Comparison of ENCODE assay signal across 8 cellular contexts in the genomic region with DNA sequence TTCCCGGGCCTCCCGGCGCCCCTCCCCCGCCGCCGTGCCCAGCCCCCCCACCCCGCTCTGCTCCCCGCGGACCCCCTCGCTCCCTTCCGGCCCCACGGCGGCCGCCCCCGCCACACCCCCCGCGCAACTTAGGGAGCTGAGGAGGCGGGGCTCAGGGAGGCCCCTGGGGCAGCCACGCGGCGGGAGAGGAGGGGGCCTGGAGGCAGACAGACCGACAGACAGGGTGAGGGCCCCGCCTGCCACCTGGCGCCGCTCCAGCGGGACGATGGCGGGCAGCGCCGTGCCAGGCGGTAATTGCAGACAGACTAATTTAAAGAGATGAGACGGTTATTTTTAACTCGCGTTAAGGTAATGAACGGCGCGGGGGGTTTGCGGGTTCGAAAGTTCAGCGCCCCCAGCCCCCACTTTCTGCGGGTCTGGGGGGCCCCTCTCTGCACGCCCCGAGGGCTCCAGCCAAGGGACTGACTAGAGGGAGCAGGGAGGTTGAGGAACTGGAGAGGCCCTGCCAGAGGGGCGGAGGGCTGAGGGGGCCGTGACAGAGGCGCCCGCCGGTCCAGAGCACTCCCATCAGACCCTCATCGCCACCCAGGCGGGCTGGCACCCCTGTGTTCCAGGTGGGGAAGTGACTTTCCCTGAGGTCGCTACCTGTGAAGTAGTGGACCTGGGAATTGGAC. TPM values are rescaled to one million over a fixed set of nuclear protein-coding genes. Genes with fewer than 3 reads are reported as not detected.
A peak's percentile ranks its signal among the peaks of the same experiment; 100 is the strongest.
DNase-seq lines count a peak whose midpoint lies in the region; ATAC-seq and TF ChIP-seq lines count a peak whose summit lies in the region.
"Had no signal": no experiment of that assay in that cellular context is flagged by ENCODE, and none has a peak within 500 bp of the region (broad histone marks: within the 10 kb centered on the region; RNA-seq: fewer than 3 reads in every experiment).

No MANE protein-coding gene starts in this region.

- no peak for ATAC-seq in activated T-helper 17 cell treated with anti-CD3 and anti-CD28 coated beads, Interleukin-2, amount 50 U/mL, for 72 hours (replicated peaks)
- ATAC-seq in GM21360 (IDR thresholded peaks at IDR 0.05; ENCODE audit: unreplicated experiment): no peak

- peaks cover 75% of the 10 kb centered on the region for H3K4me1 Mint-ChIP-seq in nephron progenitor cell
- H3K4me1 Mint-ChIP-seq in activated T-helper 17 cell treated with anti-CD3 and anti-CD28 coated beads, Interleukin-2, amount 50 U/mL, for 72 hours: no peaks in the 10 kb centered on the region

- H3K79me2 ChIP-seq in OCI-LY3 (ENCODE audit: low read length): no peaks in the 10 kb centered on the region

- peak overlapping the region; percentile 74 for H2AFZ ChIP-seq in OCI-LY3 (ENCODE audit: low read depth, low read length)

- no peaks in the 10 kb centered on the region for H3K9me3 Mint-ChIP-seq in nephron progenitor cell
- no peaks in the 10 kb centered on the region for H3K9me3 Mint-ChIP-seq in activated T-helper 17 cell treated with anti-CD3 and anti-CD28 coated beads, Interleukin-2, amount 50 U/mL, for 72 hours

- no peak for TF ChIP-seq RAD21 in Ishikawa (IDR thresholded peaks at IDR 0.05; ENCODE audit: low read depth)

- no peaks in the 10 kb centered on the region for H4K20me1 ChIP-seq in OCI-LY3 (ENCODE audit: insufficient read depth, low read length)

- TF ChIP-seq EP300 in Ishikawa (IDR thresholded peaks at IDR 0.05; ENCODE audit: borderline replicate concordance): no peak

- DNase-seq in caudate nucleus (lab: John Stamatoyannopoulos, UW) (peak in 9 of 61 donors; percentile 39 to 96 (median 68)), nephron progenitor cell (peak; percentile 45), MV-4-11 (lab: John Stamatoyannopoulos, UW) (no peak)

- no peak overlapping the region for H3K27ac ChIP-seq in OCI-LY3 (ENCODE audit: low read length)
- H3K27ac ChIP-seq in caudate nucleus (ENCODE audit: low read depth, low read length): peak overlapping the region; percentile 46

- no peaks in the 10 kb centered on the region for H3K36me3 ChIP-seq in OCI-LY3 (replicated peaks; ENCODE audit: low read depth, low read length)

- peak overlapping the region; percentile 72 for H3K4me3 Mint-ChIP-seq in nephron progenitor cell
- no peak overlapping the region for H3K4me3 Mint-ChIP-seq in activated T-helper 17 cell treated with anti-CD3 and anti-CD28 coated beads, Interleukin-2, amount 50 U/mL, for 72 hours

- no peaks in the 10 kb centered on the region for H3K9me3 ChIP-seq in OCI-LY3 (ENCODE audit: insufficient read depth, low read length)

- H3K4me3 ChIP-seq in OCI-LY3 (ENCODE audit: low read length): peak overlapping the region; percentile 98

- TF ChIP-seq CTCF in OCI-LY3 (IDR thresholded peaks at IDR 0.05; ENCODE audit: low read depth, low read length) (no peak), nephron progenitor cell (IDR thresholded peaks at IDR 0.05) (no peak)

- no peak overlapping the region for H3K27ac Mint-ChIP-seq in nephron progenitor cell
- no peak overlapping the region for H3K27ac Mint-ChIP-seq in activated T-helper 17 cell treated with anti-CD3 and anti-CD28 coated beads, Interleukin-2, amount 50 U/mL, for 72 hours

- H3K27me3 Mint-ChIP-seq in nephron progenitor cell (ENCODE audit: low read depth, poor library complexity): peaks cover 57% of the 10 kb centered on the region
- peaks cover 44% of the 10 kb centered on the region for H3K27me3 Mint-ChIP-seq in activated T-helper 17 cell treated with anti-CD3 and anti-CD28 coated beads, Interleukin-2, amount 50 U/mL, for 72 hours

- H3K9ac ChIP-seq in OCI-LY3 (ENCODE audit: low read length): peak overlapping the region; percentile 87

- no peaks in the 10 kb centered on the region for H3K27me3 ChIP-seq in OCI-LY3 (ENCODE audit: low read depth, low read length)

- no peaks in the 10 kb centered on the region for H3K36me3 Mint-ChIP-seq in nephron progenitor cell (ENCODE audit: low read depth)
- no peaks in the 10 kb centered on the region for H3K36me3 Mint-ChIP-seq in activated T-helper 17 cell treated with anti-CD3 and anti-CD28 coated beads, Interleukin-2, amount 50 U/mL, for 72 hours (ENCODE audit: low read depth)

- H3K4me2 ChIP-seq in OCI-LY3 (ENCODE audit: low read length): peak overlapping the region; percentile 94

- peaks cover 23% of the 10 kb centered on the region for H3K4me1 ChIP-seq in OCI-LY3 (ENCODE audit: low read length)

TF ChIP-seq in Ishikawa, 13 proteins besides CTCF, POLR2A, EP300 and RAD21:
- TF ChIP-seq MAX (IDR thresholded peaks at IDR 0.05) (0 out of 2 replicates have a peak, but pooled peaks have one; percentile 33), TCF12 (IDR thresholded peaks at IDR 0.05; ENCODE audit: low read depth) (no peak), NFIC (IDR thresholded peaks at IDR 0.05) (peak; percentile 78), TAF1 (IDR thresholded peaks at IDR 0.05; ENCODE audit: low read depth) (no peak), CEBPB (IDR thresholded peaks at IDR 0.05) (no peak), ZBTB7A (IDR thresholded peaks at IDR 0.05; ENCODE audit: low read depth) (peak; percentile 74; the same call in 1 of the 2 replicates), YY1 (IDR thresholded peaks at IDR 0.05; ENCODE audit: low read depth) (no peak)
- TF ChIP-seq, protein P1, sequence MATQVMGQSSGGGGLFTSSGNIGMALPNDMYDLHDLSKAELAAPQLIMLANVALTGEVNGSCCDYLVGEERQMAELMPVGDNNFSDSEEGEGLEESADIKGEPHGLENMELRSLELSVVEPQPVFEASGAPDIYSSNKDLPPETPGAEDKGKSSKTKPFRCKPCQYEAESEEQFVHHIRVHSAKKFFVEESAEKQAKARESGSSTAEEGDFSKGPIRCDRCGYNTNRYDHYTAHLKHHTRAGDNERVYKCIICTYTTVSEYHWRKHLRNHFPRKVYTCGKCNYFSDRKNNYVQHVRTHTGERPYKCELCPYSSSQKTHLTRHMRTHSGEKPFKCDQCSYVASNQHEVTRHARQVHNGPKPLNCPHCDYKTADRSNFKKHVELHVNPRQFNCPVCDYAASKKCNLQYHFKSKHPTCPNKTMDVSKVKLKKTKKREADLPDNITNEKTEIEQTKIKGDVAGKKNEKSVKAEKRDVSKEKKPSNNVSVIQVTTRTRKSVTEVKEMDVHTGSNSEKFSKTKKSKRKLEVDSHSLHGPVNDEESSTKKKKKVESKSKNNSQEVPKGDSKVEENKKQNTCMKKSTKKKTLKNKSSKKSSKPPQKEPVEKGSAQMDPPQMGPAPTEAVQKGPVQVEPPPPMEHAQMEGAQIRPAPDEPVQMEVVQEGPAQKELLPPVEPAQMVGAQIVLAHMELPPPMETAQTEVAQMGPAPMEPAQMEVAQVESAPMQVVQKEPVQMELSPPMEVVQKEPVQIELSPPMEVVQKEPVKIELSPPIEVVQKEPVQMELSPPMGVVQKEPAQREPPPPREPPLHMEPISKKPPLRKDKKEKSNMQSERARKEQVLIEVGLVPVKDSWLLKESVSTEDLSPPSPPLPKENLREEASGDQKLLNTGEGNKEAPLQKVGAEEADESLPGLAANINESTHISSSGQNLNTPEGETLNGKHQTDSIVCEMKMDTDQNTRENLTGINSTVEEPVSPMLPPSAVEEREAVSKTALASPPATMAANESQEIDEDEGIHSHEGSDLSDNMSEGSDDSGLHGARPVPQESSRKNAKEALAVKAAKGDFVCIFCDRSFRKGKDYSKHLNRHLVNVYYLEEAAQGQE (IDR thresholded peaks at IDR 0.05; ENCODE audit: low read depth): no peak
- TF ChIP-seq, protein P2, sequence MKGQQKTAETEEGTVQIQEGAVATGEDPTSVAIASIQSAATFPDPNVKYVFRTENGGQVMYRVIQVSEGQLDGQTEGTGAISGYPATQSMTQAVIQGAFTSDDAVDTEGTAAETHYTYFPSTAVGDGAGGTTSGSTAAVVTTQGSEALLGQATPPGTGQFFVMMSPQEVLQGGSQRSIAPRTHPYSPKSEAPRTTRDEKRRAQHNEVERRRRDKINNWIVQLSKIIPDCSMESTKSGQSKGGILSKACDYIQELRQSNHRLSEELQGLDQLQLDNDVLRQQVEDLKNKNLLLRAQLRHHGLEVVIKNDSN (IDR thresholded peaks at IDR 0.05): no peak

RNA-seq across cellular contexts. Expression of gene FOXO6, which starts 5.3 kb away (rescaled TPM):
- under 1 TPM; 0.11 to 0.26 TPM for total RNA-seq in activated T-helper 17 cell treated with anti-CD3 and anti-CD28 coated beads, Interleukin-2, amount 50 U/mL, for 72 hours
- total RNA-seq: T-helper 2 cell treated with Interferon-gamma antibody and Interleukin-4, amounts not matched to agents 100 ng/mL and 5 ng/mL, for 36 hours had no signal
